ENCODE assay signal across 8 cellular contexts in genomic region chr22:25057013-25057881, GRCh38.
A peak's percentile ranks its signal among the peaks of the same experiment; 100 is the strongest.
DNase-seq lines count a peak whose midpoint lies in the region; ATAC-seq and TF ChIP-seq lines count a peak whose summit lies in the region.

No MANE protein-coding gene starts in this region.

- peaks cover 12% of the 10 kb centered on the region for H3K4me1 ChIP-seq in Loucy (ENCODE audit: insufficient read depth, low read length, poor library complexity, severe bottlenecking)
- H3K4me1 ChIP-seq in hepatocyte (ENCODE audit: insufficient read depth), result peaks cover 17% of the 10 kb centered on the region

- no peak overlapping the region for H3K4me3 Mint-ChIP-seq in activated naive CD8-positive, alpha-beta T cell treated with anti-CD3 and anti-CD28 coated beads, Interleukin-2, amount 50 U/mL, for 24 hours

- DNase-seq in GM04504 (ENCODE audit: low read depth) (peak; percentile 5), T follicular helper cell (ENCODE audit: low read depth) (peak; percentile 66), hepatocyte (ENCODE audit: low spot score) (peak; percentile 77)
- DNase-seq in activated naive CD8-positive, alpha-beta T cell treated with anti-CD3 and anti-CD28 coated beads, Interleukin-2, amount 50 U/mL, for 24 hours, result peak; percentile 87
- DNase-seq in stimulated activated CD4-positive, alpha-beta T cell treated with anti-CD3 and anti-CD28 coated beads, Interleukin-12 subunit alpha, Interleukin-12 subunit beta, amount 100 ng/mL, for 4 hours, result peak; percentile 80

- H3K9me3 ChIP-seq in Loucy (ENCODE audit: insufficient read depth, low read depth, low read length) (no peaks in the 10 kb centered on the region), hepatocyte (ENCODE audit: low read depth) (no peaks in the 10 kb centered on the region)

- no peaks in the 10 kb centered on the region for H3K36me3 ChIP-seq in Loucy (ENCODE audit: insufficient read depth, low read length)
- no peaks in the 10 kb centered on the region for H3K36me3 ChIP-seq in hepatocyte (replicated peaks; ENCODE audit: insufficient read depth, low read depth)

- no peaks in the 10 kb centered on the region for H3K9me3 Mint-ChIP-seq in activated naive CD8-positive, alpha-beta T cell treated with anti-CD3 and anti-CD28 coated beads, Interleukin-2, amount 50 U/mL, for 24 hours

- WGBS in hepatocyte (ENCODE audit: low lambda C conversion rate, missing lambda C conversion rate), result 37% methylated on average over 23 of the region's 23 CpGs

- H3K27ac Mint-ChIP-seq in activated naive CD8-positive, alpha-beta T cell treated with anti-CD3 and anti-CD28 coated beads, Interleukin-2, amount 50 U/mL, for 24 hours, result no peak overlapping the region

- no peak overlapping the region for H3K4me2 ChIP-seq in Loucy (ENCODE audit: low read depth, low read length, poor library complexity, severe bottlenecking)
- no peak overlapping the region for H3K4me2 ChIP-seq in hepatocyte

- peak overlapping the region; percentile 40 for H3K27ac ChIP-seq in hepatocyte

- no peaks in the 10 kb centered on the region for H3K27me3 Mint-ChIP-seq in activated naive CD8-positive, alpha-beta T cell treated with anti-CD3 and anti-CD28 coated beads, Interleukin-2, amount 50 U/mL, for 24 hours

- H3K9me2 ChIP-seq in Loucy (replicated peaks; ENCODE audit: low read depth, low read length) (no peaks in the 10 kb centered on the region), hepatocyte (replicated peaks; ENCODE audit: insufficient read depth) (no peaks in the 10 kb centered on the region)

- H3K36me3 Mint-ChIP-seq in activated naive CD8-positive, alpha-beta T cell treated with anti-CD3 and anti-CD28 coated beads, Interleukin-2, amount 50 U/mL, for 24 hours (ENCODE audit: low read depth), result no peaks in the 10 kb centered on the region

- no peak overlapping the region for H3K4me3 ChIP-seq in Loucy (ENCODE audit: low read length, poor library complexity, severe bottlenecking)
- H3K4me3 ChIP-seq in hepatocyte, result no peak overlapping the region

- no peaks in the 10 kb centered on the region for H3F3A ChIP-seq in Loucy (ENCODE audit: low read depth)

- ATAC-seq in activated naive CD8-positive, alpha-beta T cell treated with anti-CD3 and anti-CD28 coated beads, Interleukin-2, amount 50 U/mL, for 24 hours, result no peak
- ATAC-seq in GM18868 (IDR thresholded peaks at IDR 0.05; ENCODE audit: unreplicated experiment) (no peak), GM21723 (IDR thresholded peaks at IDR 0.05; ENCODE audit: unreplicated experiment) (no peak)

- H3K4me1 Mint-ChIP-seq in activated naive CD8-positive, alpha-beta T cell treated with anti-CD3 and anti-CD28 coated beads, Interleukin-2, amount 50 U/mL, for 24 hours, result peaks cover 73% of the 10 kb centered on the region

- H3K9ac ChIP-seq in Loucy (ENCODE audit: low read depth, low read length, poor library complexity, severe bottlenecking), result no peak overlapping the region

- no peaks in the 10 kb centered on the region for H3K79me2 ChIP-seq in Loucy (ENCODE audit: insufficient read depth, low read length)
- peaks cover 10% of the 10 kb centered on the region for H3K79me2 ChIP-seq in hepatocyte

- H4K20me1 ChIP-seq in Loucy (ENCODE audit: insufficient read depth, low read length, poor library complexity, severe bottlenecking) (no peaks in the 10 kb centered on the region), hepatocyte (ENCODE audit: insufficient read depth, poor library complexity, severe bottlenecking) (no peaks in the 10 kb centered on the region)

- H3K27me3 ChIP-seq in Loucy (ENCODE audit: insufficient read depth, low read length, poor library complexity, severe bottlenecking) (no peaks in the 10 kb centered on the region), hepatocyte (no peaks in the 10 kb centered on the region)

- H2AFZ ChIP-seq in Loucy (ENCODE audit: low read length) (0 out of 2 replicates have a peak overlapping the region, but pooled peaks have one; percentile 6), hepatocyte (no peak overlapping the region)

- peak; percentile 94 for TF ChIP-seq CTCF in Loucy (conservative IDR thresholded peaks at IDR 0.05; ENCODE audit: low read length)
- TF ChIP-seq CTCF in hepatocyte (IDR thresholded peaks at IDR 0.05; ENCODE audit: poor library complexity), result peak; percentile 69

Comparison
In these comparisons a context has a peak if more than half of its experiments do, and no peak if none do; other contexts are left out.
1. DNase-seq: peak in every context shown above with its lines; median percentile 87 in activated naive CD8-positive, alpha-beta T cell treated with anti-CD3 and anti-CD28 coated beads, Interleukin-2, amount 50 U/mL, for 24 hours; 80 in stimulated activated CD4-positive, alpha-beta T cell treated with anti-CD3 and anti-CD28 coated beads, Interleukin-12 subunit alpha, Interleukin-12 subunit beta, amount 100 ng/mL, for 4 hours; 77 in hepatocyte; 66 in T follicular helper cell; 5 in GM04504.